Comparison of ENCODE assay signal across 8 cellular contexts in the genomic region with DNA sequence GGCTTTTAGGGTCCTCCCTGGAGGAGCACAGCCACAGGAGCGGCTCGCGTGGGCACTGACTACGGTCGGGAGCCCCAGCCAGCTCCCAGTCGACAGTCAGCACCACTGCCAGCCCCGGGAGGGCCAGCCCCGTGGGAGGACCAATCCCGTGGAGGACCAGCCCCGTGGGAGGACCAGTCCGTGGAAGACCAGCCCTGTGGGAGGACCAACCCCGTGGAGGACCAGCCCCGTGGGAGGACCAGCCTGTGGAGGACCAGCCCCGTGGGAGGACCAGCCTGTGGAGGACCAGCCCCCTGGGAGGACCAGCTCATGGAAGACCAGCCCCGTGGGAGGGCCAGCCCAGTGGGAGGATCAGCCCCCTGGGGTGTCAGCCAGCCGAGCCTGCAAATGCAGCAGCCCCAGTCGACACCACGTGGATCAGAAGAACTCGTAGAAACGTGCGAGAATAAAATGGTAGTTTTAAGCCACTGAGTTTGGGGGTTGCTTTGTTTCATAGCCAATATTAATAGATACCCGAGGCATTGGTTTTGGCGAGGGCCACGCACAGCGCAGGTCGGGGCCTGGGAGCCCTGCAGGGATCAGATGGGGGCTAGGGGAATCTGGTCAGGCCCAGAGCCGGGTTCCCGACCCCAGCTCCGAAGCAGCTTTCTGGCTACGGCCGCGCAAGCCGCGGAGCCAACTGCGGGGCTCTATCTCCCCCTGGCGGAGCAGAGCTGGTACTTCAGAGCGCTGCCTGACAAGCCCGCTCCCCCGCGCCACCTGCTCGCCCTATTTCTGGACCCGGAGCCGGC.
DNase-seq lines count a peak whose midpoint lies in the region; ATAC-seq and TF ChIP-seq lines count a peak whose summit lies in the region.

No MANE protein-coding gene starts in this region.

- TF ChIP-seq CTCF in AG09319 (IDR thresholded peaks at IDR 0.05; ENCODE audit: low read depth, low read length) = peak; percentile 95

- peak; percentile 46 for DNase-seq in AG09319 (ENCODE audit: extremely low read depth, low read depth)
- DNase-seq in NCI-H510A (lab: John Stamatoyannopoulos, UW) = peak; percentile 56
- DNase-seq in activated CD4-positive, alpha-beta T cell treated with anti-CD3 and anti-CD28 coated beads, Interleukin-2, amount 50 U/mL, for 24 hours (ENCODE audit: low read depth in 1 of 2, low spot score in 1 of 2) = peak; percentile 44 to 47
- peak; percentile 78 for DNase-seq in dermis blood vessel endothelial cell
- peak; percentile 71 to 83 for DNase-seq in lung microvascular endothelial cell (ENCODE audit: low read depth in 2 of 2)
- peak; percentile 39 to 59 (median 44) for DNase-seq in stimulated activated CD4-positive, alpha-beta T cell treated with anti-CD3 and anti-CD28 coated beads, TNF-alpha, amount 100 ng/mL, for 48 hours (ENCODE audit: low read depth in 3 of 3)

- ATAC-seq in GM18867 (IDR thresholded peaks at IDR 0.05; ENCODE audit: unreplicated experiment) = peak; percentile 94
- ATAC-seq in HG03097 (IDR thresholded peaks at IDR 0.05; ENCODE audit: low FRiP score, unreplicated experiment) = peak; percentile 94

Comparison
In these comparisons a context has a peak if more than half of its experiments do, and no peak if none do; other contexts are left out.
1. Peak in every context shown above with its lines: DNase-seq and ATAC-seq.